ENCODE assay signal across 11 cellular contexts in genomic region chr14:60632777-60633176, GRCh38. TPM values are rescaled to one million over a fixed set of nuclear protein-coding genes. Genes with fewer than 3 reads are reported as not detected.
DNase-seq lines count a peak whose midpoint lies in the region; ATAC-seq, FAIRE-seq and TF ChIP-seq lines count a peak whose summit lies in the region.
"Had no signal": no experiment of that assay in that cellular context is flagged by ENCODE, and none has a peak within 500 bp of the region (broad histone marks: within the 10 kb centered on the region; RNA-seq: fewer than 3 reads in every experiment).

No MANE protein-coding gene starts in this region.

- H3K4me3 ChIP-seq in prostate gland, result no peak overlapping the region
- no peak overlapping the region for H3K4me3 ChIP-seq in lower lobe of right lung
- no peak overlapping the region for H3K4me3 ChIP-seq in heart left ventricle
- H3K4me3 ChIP-seq in thyroid gland (replicated peaks in 1 of 3), result no peak overlapping the region
- H3K4me3 ChIP-seq: cardiac muscle cell had no signal

- H3K36me3 ChIP-seq in prostate gland, result no peaks in the 10 kb centered on the region
- no peaks in the 10 kb centered on the region for H3K36me3 ChIP-seq in lower lobe of right lung
- H3K36me3 ChIP-seq in heart left ventricle, result no peaks in the 10 kb centered on the region
- H3K36me3 ChIP-seq in thyroid gland, result no peaks in the 10 kb centered on the region
- H3K36me3 ChIP-seq: cardiac muscle cell had no signal

- no peak for DNase-seq in GM18507 (ENCODE audit: extremely low spot score, insufficient read length, low read depth)
- no peak for DNase-seq in WTC11 (ENCODE audit: low spot score)
- DNase-seq in prostate gland (ENCODE audit: low spot score), result no peak
- no peak for DNase-seq in lower lobe of right lung
- DNase-seq in heart left ventricle, result no peak
- DNase-seq in thyroid gland, result no peak
- DNase-seq: Calu3, foreskin fibroblast had no signal

- TF ChIP-seq CTCF in WTC11 (IDR thresholded peaks at IDR 0.05) (no peak), prostate gland (IDR thresholded peaks at IDR 0.05) (no peak), lower lobe of right lung (IDR thresholded peaks at IDR 0.05) (no peak), heart left ventricle (IDR thresholded peaks at IDR 0.05) (no peak), thyroid gland (IDR thresholded peaks at IDR 0.05) (no peak)

- H3K27me3 ChIP-seq in prostate gland (replicated peaks; ENCODE audit: insufficient read depth) (no peaks in the 10 kb centered on the region), lower lobe of right lung (ENCODE audit: low read depth) (peaks cover 20% of the 10 kb centered on the region), heart left ventricle (peaks cover 11 to 69% (median 27%) of the 10 kb centered on the region in 9 donors), thyroid gland (peaks cover 8% of the 10 kb centered on the region)

- no peak overlapping the region for H3K4me3 Mint-ChIP-seq in WTC11

- H3K27me3 Mint-ChIP-seq in WTC11 (ENCODE audit: low read depth), result peaks cover 29% of the 10 kb centered on the region

- no peak overlapping the region for H3K27ac ChIP-seq in prostate gland
- H3K27ac ChIP-seq in lower lobe of right lung, result no peak overlapping the region
- H3K27ac ChIP-seq in heart left ventricle, result no peak overlapping the region
- no peak overlapping the region for H3K27ac ChIP-seq in thyroid gland
- H3K27ac ChIP-seq: cardiac muscle cell had no signal

- POLR2A ChIA-PET in WTC11 (lab: Charles Lee), result no interaction called here

- no peaks in the 10 kb centered on the region for H3K9me3 Mint-ChIP-seq in WTC11

- peak; percentile 60 for FAIRE-seq in GM18507 (lab: Jason Lieb, UNC)

- no peak overlapping the region for H3K27ac Mint-ChIP-seq in WTC11

- WGBS in prostate gland, result 35% methylated on average over 2 of the region's 2 CpGs
- WGBS in heart left ventricle, 4 donors, result 43 to 50% (median 48%) methylated on average over 2 of the region's 2 CpGs
- 71 to 80% methylated on average over 2 of the region's 2 CpGs for WGBS in thyroid gland, 2 donors

- ATAC-seq in GM21515 (IDR thresholded peaks at IDR 0.05; ENCODE audit: unreplicated experiment) (peak; percentile 80), HG03432 (IDR thresholded peaks at IDR 0.05; ENCODE audit: unreplicated experiment) (peak; percentile 75), WTC11 (peak; percentile 62), lower lobe of right lung (no peak), heart left ventricle (no peak)

- H3K9me3 ChIP-seq in prostate gland, result no peaks in the 10 kb centered on the region
- no peaks in the 10 kb centered on the region for H3K9me3 ChIP-seq in lower lobe of right lung
- no peaks in the 10 kb centered on the region for H3K9me3 ChIP-seq in heart left ventricle
- H3K9me3 ChIP-seq in thyroid gland, result no peaks in the 10 kb centered on the region

- H3K4me1 ChIP-seq in prostate gland (replicated peaks) (peaks cover 2% of the 10 kb centered on the region), lower lobe of right lung (peaks cover 7% of the 10 kb centered on the region), heart left ventricle (peaks cover 0 to 8% (median 4%) of the 10 kb centered on the region in 12 donors), thyroid gland (peaks cover 5 to 7% of the 10 kb centered on the region in 2 donors)

- peaks cover 18% of the 10 kb centered on the region for H3K4me1 Mint-ChIP-seq in WTC11

- CTCF ChIA-PET in WTC11 (lab: Charles Lee), result interaction anchor here (0.6 to 1.5 kb wide), 4 partner anchors 21 to 556 kb away, joined by 3 to 4 read pairs (median 4); partner anchors contain the start of genes SLC38A6 and TRMT5

- intact Hi-C loops in prostate gland (cut with DNase I) (no loop called here), lower lobe of right lung (cut with DNase I) (no loop called here), heart left ventricle (cut with DNase I) (no loop called here), thyroid gland (cut with DNase I) (no loop called here)

- no peaks in the 10 kb centered on the region for H3K36me3 Mint-ChIP-seq in WTC11

- TF ChIP-seq POLR2A in prostate gland (IDR thresholded peaks at IDR 0.05) (no peak), heart left ventricle (IDR thresholded peaks at IDR 0.05) (no peak), thyroid gland (IDR thresholded peaks at IDR 0.05) (no peak)

TF ChIP-seq in WTC11, 78 proteins besides CTCF, POLR2A, EP300 and RAD21:
- TF ChIP-seq GABPB1 (CRISPR knock-in tag; IDR thresholded peaks at IDR 0.05) (no peak), ZBTB21 (CRISPR knock-in tag; IDR thresholded peaks at IDR 0.05; ENCODE audit: borderline replicate concordance) (no peak), E2F4 (CRISPR knock-in tag; IDR thresholded peaks at IDR 0.05; ENCODE audit: borderline replicate concordance, low read depth) (no peak), TEAD1 (CRISPR knock-in tag; IDR thresholded peaks at IDR 0.05) (no peak), NR3C1 (CRISPR knock-in tag; conservative IDR thresholded peaks at IDR 0.05; ENCODE audit: low read depth) (no peak)
- TF ChIP-seq, protein P1, sequence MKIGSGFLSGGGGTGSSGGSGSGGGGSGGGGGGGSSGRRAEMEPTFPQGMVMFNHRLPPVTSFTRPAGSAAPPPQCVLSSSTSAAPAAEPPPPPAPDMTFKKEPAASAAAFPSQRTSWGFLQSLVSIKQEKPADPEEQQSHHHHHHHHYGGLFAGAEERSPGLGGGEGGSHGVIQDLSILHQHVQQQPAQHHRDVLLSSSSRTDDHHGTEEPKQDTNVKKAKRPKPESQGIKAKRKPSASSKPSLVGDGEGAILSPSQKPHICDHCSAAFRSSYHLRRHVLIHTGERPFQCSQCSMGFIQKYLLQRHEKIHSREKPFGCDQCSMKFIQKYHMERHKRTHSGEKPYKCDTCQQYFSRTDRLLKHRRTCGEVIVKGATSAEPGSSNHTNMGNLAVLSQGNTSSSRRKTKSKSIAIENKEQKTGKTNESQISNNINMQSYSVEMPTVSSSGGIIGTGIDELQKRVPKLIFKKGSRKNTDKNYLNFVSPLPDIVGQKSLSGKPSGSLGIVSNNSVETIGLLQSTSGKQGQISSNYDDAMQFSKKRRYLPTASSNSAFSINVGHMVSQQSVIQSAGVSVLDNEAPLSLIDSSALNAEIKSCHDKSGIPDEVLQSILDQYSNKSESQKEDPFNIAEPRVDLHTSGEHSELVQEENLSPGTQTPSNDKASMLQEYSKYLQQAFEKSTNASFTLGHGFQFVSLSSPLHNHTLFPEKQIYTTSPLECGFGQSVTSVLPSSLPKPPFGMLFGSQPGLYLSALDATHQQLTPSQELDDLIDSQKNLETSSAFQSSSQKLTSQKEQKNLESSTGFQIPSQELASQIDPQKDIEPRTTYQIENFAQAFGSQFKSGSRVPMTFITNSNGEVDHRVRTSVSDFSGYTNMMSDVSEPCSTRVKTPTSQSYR (CRISPR knock-in tag; IDR thresholded peaks at IDR 0.05), result no peak
TF ChIP-seq in WTC11: peak in this region for 0.

RNA-seq across cellular contexts. Expression of gene SIX1, which starts 16.5 kb away (rescaled TPM):
- total RNA-seq in WTC11 (2021) (0.21 to 0.59 TPM (median 0.30 TPM) in 3 replicates), prostate gland (10 to 100 TPM; 23.5 to 25.0 TPM), lower lobe of right lung (2.3 TPM), heart left ventricle (under 1 TPM in 3 of 9 donors, not detected in 6; 0.19 to 0.27 (median 0.25) TPM), thyroid gland (1 to 10 TPM; 2.1 to 3.6 (median 2.7) TPM)
- polyA plus RNA-seq in heart left ventricle, result not detected

Comparison
In these comparisons a context has a peak if more than half of its experiments do, and no peak if none do; other contexts are left out.
1. ATAC-seq: peak in GM21515 (single experiment), HG03432 (single experiment) and WTC11 (single experiment); none in lower lobe of right lung (0 of 2) and heart left ventricle (0 of 4).